ENCODE assay signal across 1 cellular context in the genomic region with DNA sequence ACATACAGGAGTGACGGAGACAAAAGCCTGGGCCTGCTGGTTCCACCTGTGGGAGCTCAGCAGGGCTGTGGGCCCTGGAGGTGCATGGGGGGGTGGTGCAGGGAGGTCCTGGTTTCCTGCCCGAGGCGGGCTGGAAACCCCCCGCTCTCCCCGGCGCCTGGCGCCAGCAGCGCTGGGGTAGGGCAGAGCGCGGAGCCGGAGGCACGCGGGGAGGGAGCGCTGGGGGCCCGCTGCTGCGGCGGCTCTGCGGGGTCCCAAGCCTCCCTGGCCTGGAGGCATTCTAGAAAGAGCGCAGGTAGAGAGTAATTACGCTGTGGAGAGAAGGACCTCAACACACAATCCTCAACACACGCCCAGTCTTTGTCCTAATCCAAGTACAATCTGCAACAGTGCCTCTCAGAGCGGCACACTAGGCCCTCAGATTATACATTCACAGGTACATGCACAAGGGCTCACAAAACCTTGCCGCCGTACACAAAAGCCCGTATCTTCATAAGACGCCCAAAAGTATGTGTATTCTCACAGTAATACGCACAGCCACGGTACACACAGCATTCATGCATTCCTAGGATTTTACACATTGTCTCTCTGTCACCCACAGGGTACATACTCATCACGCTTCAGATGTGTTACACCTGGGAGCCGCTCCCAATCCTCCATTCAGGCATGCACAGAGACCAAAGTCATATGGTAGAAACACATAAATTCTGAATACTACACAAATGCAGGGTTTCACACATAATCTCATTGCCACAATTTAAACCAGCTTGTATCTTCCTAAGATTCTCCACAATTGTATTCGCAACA.
A peak's percentile ranks its signal among the peaks of the same experiment; 100 is the strongest.
TF ChIP-seq lines count a peak whose summit lies in the region.

No MANE protein-coding gene starts in this region.

TF ChIP-seq in K562, 482 proteins besides CTCF, POLR2A, EP300 and RAD21:
- TF ChIP-seq EZH2 (IDR thresholded peaks at IDR 0.05; ENCODE audit: borderline replicate concordance, low read depth, low read length) (0 out of 2 replicates have a peak, but pooled peaks have one; percentile 32), CREBBP (IDR thresholded peaks at IDR 0.05; ENCODE audit: low read depth, low read length) (no peak)
